8 cellular contexts compared by ENCODE assay signal in genomic region chr9:136138566-136138965, GRCh38. TPM values are rescaled to one million over a fixed set of nuclear protein-coding genes. Genes with fewer than 3 reads are reported as not detected.
DNase-seq lines count a peak whose midpoint lies in the region; ATAC-seq and TF ChIP-seq lines count a peak whose summit lies in the region.

No MANE protein-coding gene starts in this region.

- TF ChIP-seq RAD21 in HCT116 (IDR thresholded peaks at IDR 0.05; ENCODE audit: low read depth) = peak; percentile 68

- H2AFZ ChIP-seq in HCT116 (ENCODE audit: low read depth, low read length, poor library complexity, severe bottlenecking) = no peak overlapping the region

- RAD21 ChIA-PET in HCT116 (lab: Charles Lee; ENCODE audit: low non-redundant PET in 1 of 2, low total read pairs in 2 of 2, uncharacterized antibody in 2 of 2, unreplicated experiment in 2 of 2) = interaction anchor here in 1 of 2 experiments (1.1 kb wide), 1 partner anchor 171 kb away, joined by 3 read pairs; no protein-coding TSS in a partner anchor

- H3K4me1 Mint-ChIP-seq in activated T-helper 17 cell treated with anti-CD3 and anti-CD28 coated beads, Interleukin-2, amount 50 U/mL, for 72 hours = no peaks in the 10 kb centered on the region

- POLR2A ChIA-PET in HCT116 (lab: Charles Lee) = no interaction called here

- H3K9me2 ChIP-seq in HCT116 (ENCODE audit: insufficient read depth) = no peaks in the 10 kb centered on the region

- DNase-seq in COLO668 (lab: John Stamatoyannopoulos, UW; ENCODE audit: unreplicated experiment) (peak; percentile 78), HCT116 (ENCODE audit: low read depth, low spot score) (peak; percentile 63), T follicular helper cell (ENCODE audit: low read depth) (peak; percentile 17), foreskin fibroblast (no peak), mucosa of gallbladder (ENCODE audit: low spot score) (no peak)

- H3K4me1 ChIP-seq in HCT116 (ENCODE audit: control insufficient read depth in 1 of 2, insufficient read depth in 2 of 2, low read length in 2 of 2) = peaks cover 2 to 15% of the 10 kb centered on the region in 2 experiments; a peak in 3 of 4 replicates

- intact Hi-C loops in HCT116 (cut with micrococcal nuclease) = loop anchor here (5.0 kb wide), 1 partner anchor 171 kb away; no protein-coding TSS in a partner anchor

- H3K4me3 ChIP-seq in HCT116 (replicated peaks in 1 of 2; ENCODE audit: low read depth in 1 of 2, low read length in 2 of 2) (no peak overlapping the region), foreskin fibroblast (ENCODE audit: low read depth in 1 of 2, low read length in 2 of 2) (no peak overlapping the region)

- H3K9me3 Mint-ChIP-seq in activated T-helper 17 cell treated with anti-CD3 and anti-CD28 coated beads, Interleukin-2, amount 50 U/mL, for 72 hours = no peaks in the 10 kb centered on the region

- no peaks in the 10 kb centered on the region for H3K79me2 ChIP-seq in HCT116 (ENCODE audit: insufficient read depth, low read length)

- no peak for TF ChIP-seq POLR2A in HCT116 (IDR thresholded peaks at IDR 0.05; ENCODE audit: borderline replicate concordance, extremely low read depth, insufficient read depth, insufficient read length)

- no peak overlapping the region for H3K27ac ChIP-seq in HCT116 (ENCODE audit: low read depth, low read length)

- H3K27ac Mint-ChIP-seq in activated T-helper 17 cell treated with anti-CD3 and anti-CD28 coated beads, Interleukin-2, amount 50 U/mL, for 72 hours = no peak overlapping the region

- no peak overlapping the region for H3K4me2 ChIP-seq in HCT116 (ENCODE audit: low read length)

- CTCF ChIA-PET in HCT116 (lab: Charles Lee) = interaction anchor here (0.7 to 1.9 kb wide), 9 partner anchors 9 to 535 kb away, joined by 3 to 7 read pairs (median 4); partner anchors contain the start of gene UBAC1

- peak; percentile 68 for ATAC-seq in HCT116
- no peak for ATAC-seq in activated T-helper 17 cell treated with anti-CD3 and anti-CD28 coated beads, Interleukin-2, amount 50 U/mL, for 72 hours (replicated peaks)
- ATAC-seq in HG02763 (IDR thresholded peaks at IDR 0.05; ENCODE audit: unreplicated experiment) = no peak
- no peak for ATAC-seq in GM18861 (IDR thresholded peaks at IDR 0.05; ENCODE audit: unreplicated experiment)

- H3K9me3 ChIP-seq in HCT116 (ENCODE audit: control insufficient read depth in 1 of 2, insufficient read depth in 1 of 2, low read depth in 1 of 2, low read length in 2 of 2) = no peaks in the 10 kb centered on the region

- TF ChIP-seq CTCF in HCT116 (IDR thresholded peaks at IDR 0.05 in 2 of 3, conservative IDR thresholded peaks at IDR 0.05 in 1 of 3; ENCODE audit: borderline replicate concordance in 1 of 3, insufficient read depth in 1 of 3, low read depth in 2 of 3, low read length in 2 of 3) (peak; percentile 62 to 82 (median 79)), foreskin fibroblast (IDR thresholded peaks at IDR 0.05; ENCODE audit: low read depth, low read length) (peak; percentile 18)

- H3K27me3 ChIP-seq in HCT116 (ENCODE audit: insufficient read depth, low read length) = no peaks in the 10 kb centered on the region

- no peak overlapping the region for H3K4me3 Mint-ChIP-seq in activated T-helper 17 cell treated with anti-CD3 and anti-CD28 coated beads, Interleukin-2, amount 50 U/mL, for 72 hours

- H3K36me3 Mint-ChIP-seq in activated T-helper 17 cell treated with anti-CD3 and anti-CD28 coated beads, Interleukin-2, amount 50 U/mL, for 72 hours (ENCODE audit: low read depth) = no peaks in the 10 kb centered on the region

- H3K36me3 ChIP-seq in HCT116 (ENCODE audit: control insufficient read depth in 1 of 2, insufficient read depth in 2 of 2, low read length in 2 of 2) = no peaks in the 10 kb centered on the region

- BruUV-seq in HCT116 (replicated peaks; lab: Mats Ljungman, UMichigan) = no TSS peak

- no peaks in the 10 kb centered on the region for H4K20me1 ChIP-seq in HCT116 (ENCODE audit: insufficient read depth)

- H3K9ac ChIP-seq in HCT116 (ENCODE audit: low read length) = no peak overlapping the region

- peaks cover 6% of the 10 kb centered on the region for H3K27me3 Mint-ChIP-seq in activated T-helper 17 cell treated with anti-CD3 and anti-CD28 coated beads, Interleukin-2, amount 50 U/mL, for 72 hours

TF ChIP-seq in HCT116, 20 proteins besides CTCF, POLR2A, EP300 and RAD21:
- TF ChIP-seq ELF1 (IDR thresholded peaks at IDR 0.05; ENCODE audit: borderline replicate concordance, low read depth) (no peak), EGR1 (IDR thresholded peaks at IDR 0.05; ENCODE audit: low read depth) (no peak), ATF3 (IDR thresholded peaks at IDR 0.05) (no peak), TCF7L2 (IDR thresholded peaks at IDR 0.05; ENCODE audit: borderline replicate concordance, extremely low read depth, insufficient read depth, insufficient read length) (no peak), SP1 (IDR thresholded peaks at IDR 0.05; ENCODE audit: low read depth) (no peak), FOSL1 (IDR thresholded peaks at IDR 0.05; ENCODE audit: low read depth) (no peak), YY1 (IDR thresholded peaks at IDR 0.05; ENCODE audit: extremely low read depth, insufficient replicate concordance, low read depth, low read length) (no peak), SIN3A (IDR thresholded peaks at IDR 0.05; ENCODE audit: low read depth) (no peak), EZH2phosphoT487 (IDR thresholded peaks at IDR 0.05; ENCODE audit: borderline replicate concordance) (no peak), CEBPB (IDR thresholded peaks at IDR 0.05; ENCODE audit: low read depth) (no peak), EZH2 (IDR thresholded peaks at IDR 0.05) (no peak), CBX3 (IDR thresholded peaks at IDR 0.05; ENCODE audit: low read depth) (no peak), ZNF274 (IDR thresholded peaks at IDR 0.05; ENCODE audit: low read depth, low read length) (no peak), POLR2AphosphoS5 (IDR thresholded peaks at IDR 0.05; ENCODE audit: low read depth, low read length) (no peak), JUND (IDR thresholded peaks at IDR 0.05) (no peak), ZFX (IDR thresholded peaks at IDR 0.05) (no peak), SRF (IDR thresholded peaks at IDR 0.05; ENCODE audit: low read depth) (no peak), REST (IDR thresholded peaks at IDR 0.05; ENCODE audit: low read depth) (no peak)
- TF ChIP-seq, protein P1, sequence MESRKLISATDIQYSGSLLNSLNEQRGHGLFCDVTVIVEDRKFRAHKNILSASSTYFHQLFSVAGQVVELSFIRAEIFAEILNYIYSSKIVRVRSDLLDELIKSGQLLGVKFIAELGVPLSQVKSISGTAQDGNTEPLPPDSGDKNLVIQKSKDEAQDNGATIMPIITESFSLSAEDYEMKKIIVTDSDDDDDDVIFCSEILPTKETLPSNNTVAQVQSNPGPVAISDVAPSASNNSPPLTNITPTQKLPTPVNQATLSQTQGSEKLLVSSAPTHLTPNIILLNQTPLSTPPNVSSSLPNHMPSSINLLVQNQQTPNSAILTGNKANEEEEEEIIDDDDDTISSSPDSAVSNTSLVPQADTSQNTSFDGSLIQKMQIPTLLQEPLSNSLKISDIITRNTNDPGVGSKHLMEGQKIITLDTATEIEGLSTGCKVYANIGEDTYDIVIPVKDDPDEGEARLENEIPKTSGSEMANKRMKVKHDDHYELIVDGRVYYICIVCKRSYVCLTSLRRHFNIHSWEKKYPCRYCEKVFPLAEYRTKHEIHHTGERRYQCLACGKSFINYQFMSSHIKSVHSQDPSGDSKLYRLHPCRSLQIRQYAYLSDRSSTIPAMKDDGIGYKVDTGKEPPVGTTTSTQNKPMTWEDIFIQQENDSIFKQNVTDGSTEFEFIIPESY (IDR thresholded peaks at IDR 0.05; ENCODE audit: extremely low read depth, insufficient replicate concordance, low read length) = no peak
- TF ChIP-seq, protein P2, sequence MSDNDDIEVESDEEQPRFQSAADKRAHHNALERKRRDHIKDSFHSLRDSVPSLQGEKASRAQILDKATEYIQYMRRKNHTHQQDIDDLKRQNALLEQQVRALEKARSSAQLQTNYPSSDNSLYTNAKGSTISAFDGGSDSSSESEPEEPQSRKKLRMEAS (IDR thresholded peaks at IDR 0.05) = no peak; the same call in 1 of the 2 replicates

RNA-seq across cellular contexts. Expression of gene TMEM250, which starts 19.9 kb away (rescaled TPM):
- total RNA-seq in HCT116 (2021; ENCODE audit: unreplicated experiment) (37.5 TPM), mucosa of gallbladder (40.6 TPM)
- polyA plus RNA-seq in HCT116 (2012) = 22.1 and 22.3 TPM in 2 replicates
- total RNA-seq in activated T-helper 17 cell treated with anti-CD3 and anti-CD28 coated beads, Interleukin-2, amount 50 U/mL, for 72 hours = 10 to 100 TPM; 28.2 to 37.7 TPM

RNA-seq across cellular contexts. Expression of gene NACC2, which starts 43.5 kb away (rescaled TPM):
- total RNA-seq in HCT116 (2021; ENCODE audit: unreplicated experiment) (27.8 TPM), mucosa of gallbladder (59.6 TPM)
- 11.2 and 11.3 TPM in 2 replicates for polyA plus RNA-seq in HCT116 (2012)
- 1 to 10 TPM; 7.8 to 9.7 TPM for total RNA-seq in activated T-helper 17 cell treated with anti-CD3 and anti-CD28 coated beads, Interleukin-2, amount 50 U/mL, for 72 hours

Comparison
In these comparisons a context has a peak if more than half of its experiments do, and no peak if none do; other contexts are left out.
1. DNase-seq: peak in COLO668 (single experiment), HCT116 (single experiment) and T follicular helper cell (single experiment); none in foreskin fibroblast (0 of 2) and mucosa of gallbladder (single experiment).